14 cellular contexts compared by ENCODE assay signal in the genomic region with DNA sequence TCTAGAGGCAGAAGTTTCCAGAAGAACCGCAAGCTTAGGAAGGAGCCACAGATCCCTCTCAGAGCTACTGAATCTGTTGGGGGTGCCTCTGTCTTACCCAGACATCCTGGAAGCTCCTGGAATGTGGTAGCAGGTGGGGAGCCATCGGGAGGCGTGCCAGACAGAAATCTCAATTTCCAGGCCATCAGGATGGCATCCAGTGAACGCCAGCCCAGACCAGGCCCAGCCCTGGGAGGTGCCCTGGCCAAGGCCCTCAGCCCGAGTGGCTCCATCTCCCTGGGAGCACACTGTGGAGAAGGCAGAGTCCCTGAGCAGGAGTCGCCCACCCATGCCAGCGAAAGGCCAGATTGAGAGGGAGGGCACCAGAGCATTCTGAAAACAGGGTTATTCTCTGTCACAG. TPM values are rescaled to one million over a fixed set of nuclear protein-coding genes. Genes with fewer than 3 reads are reported as not detected.
"Had no signal": no experiment of that assay in that cellular context is flagged by ENCODE, and none has a peak within 500 bp of the region (broad histone marks: within the 10 kb centered on the region; RNA-seq: fewer than 3 reads in every experiment).

No MANE protein-coding gene starts in this region.

- DNase-seq: activated CD4-positive, alpha-beta memory T cell treated with anti-CD3 and anti-CD28 coated beads, Interleukin-2, amount 10 ng/mL, durations not matched to agents 7 days and 5 days; activated CD4-positive, alpha-beta T cell treated with anti-CD3 and anti-CD28 coated beads for 36 hours; activated gamma-delta T cell; activated naive CD8-positive, alpha-beta T cell treated with anti-CD3 and anti-CD28 coated beads for 36 hours; activated T-cell treated with anti-CD3 and anti-CD28 coated beads, Interleukin-2, amount 50 U/mL, for 48 hours; colonic mucosa; effector CD4-positive, alpha-beta T cell; heart left ventricle; naive thymus-derived CD8-positive, alpha-beta T cell; T-cell; tibial artery; WERI-Rb-1 had no signal

- H3K36me3 Mint-ChIP-seq: activated naive CD8-positive, alpha-beta T cell treated with anti-CD3 and anti-CD28 coated beads for 36 hours; naive thymus-derived CD8-positive, alpha-beta T cell; T-cell had no signal

- H3K4me1 Mint-ChIP-seq: activated CD4-positive, alpha-beta memory T cell treated with anti-CD3 and anti-CD28 coated beads, Interleukin-2, amount 10 ng/mL, durations not matched to agents 7 days and 5 days; activated CD4-positive, alpha-beta T cell treated with anti-CD3 and anti-CD28 coated beads for 36 hours; activated naive CD8-positive, alpha-beta T cell treated with anti-CD3 and anti-CD28 coated beads for 36 hours; naive thymus-derived CD8-positive, alpha-beta T cell; T-cell had no signal

- H3K4me3 Mint-ChIP-seq: activated CD4-positive, alpha-beta memory T cell treated with anti-CD3 and anti-CD28 coated beads, Interleukin-2, amount 10 ng/mL, durations not matched to agents 7 days and 5 days; activated CD4-positive, alpha-beta T cell treated with anti-CD3 and anti-CD28 coated beads for 36 hours; activated naive CD8-positive, alpha-beta T cell treated with anti-CD3 and anti-CD28 coated beads for 36 hours; naive thymus-derived CD8-positive, alpha-beta T cell; T-cell had no signal

- H3K27me3 Mint-ChIP-seq: activated CD4-positive, alpha-beta T cell treated with anti-CD3 and anti-CD28 coated beads for 36 hours; activated naive CD8-positive, alpha-beta T cell treated with anti-CD3 and anti-CD28 coated beads for 36 hours had no signal

- H3K27ac Mint-ChIP-seq: activated CD4-positive, alpha-beta memory T cell treated with anti-CD3 and anti-CD28 coated beads, Interleukin-2, amount 10 ng/mL, durations not matched to agents 7 days and 5 days; activated CD4-positive, alpha-beta T cell treated with anti-CD3 and anti-CD28 coated beads for 36 hours; activated naive CD8-positive, alpha-beta T cell treated with anti-CD3 and anti-CD28 coated beads for 36 hours; naive thymus-derived CD8-positive, alpha-beta T cell; T-cell had no signal

- H3K9me3 Mint-ChIP-seq: activated CD4-positive, alpha-beta memory T cell treated with anti-CD3 and anti-CD28 coated beads, Interleukin-2, amount 10 ng/mL, durations not matched to agents 7 days and 5 days; activated naive CD8-positive, alpha-beta T cell treated with anti-CD3 and anti-CD28 coated beads for 36 hours; naive thymus-derived CD8-positive, alpha-beta T cell; T-cell had no signal

- ATAC-seq: activated CD4-positive, alpha-beta T cell treated with anti-CD3 and anti-CD28 coated beads for 36 hours; heart left ventricle; naive thymus-derived CD8-positive, alpha-beta T cell; T-cell had no signal

RNA-seq across cellular contexts. Expression of gene ABCA4, which starts 2.5 kb away (rescaled TPM):
- total RNA-seq: activated CD4-positive, alpha-beta memory T cell treated with anti-CD3 and anti-CD28 coated beads, Interleukin-2, amount 10 ng/mL, durations not matched to agents 7 days and 5 days; activated naive CD8-positive, alpha-beta T cell treated with anti-CD3 and anti-CD28 coated beads for 36 hours; mononuclear cell; naive thymus-derived CD8-positive, alpha-beta T cell; SK-MEL-5; T-cell had no signal
